1 cellular context compared by ENCODE assay signal in the genomic region with DNA sequence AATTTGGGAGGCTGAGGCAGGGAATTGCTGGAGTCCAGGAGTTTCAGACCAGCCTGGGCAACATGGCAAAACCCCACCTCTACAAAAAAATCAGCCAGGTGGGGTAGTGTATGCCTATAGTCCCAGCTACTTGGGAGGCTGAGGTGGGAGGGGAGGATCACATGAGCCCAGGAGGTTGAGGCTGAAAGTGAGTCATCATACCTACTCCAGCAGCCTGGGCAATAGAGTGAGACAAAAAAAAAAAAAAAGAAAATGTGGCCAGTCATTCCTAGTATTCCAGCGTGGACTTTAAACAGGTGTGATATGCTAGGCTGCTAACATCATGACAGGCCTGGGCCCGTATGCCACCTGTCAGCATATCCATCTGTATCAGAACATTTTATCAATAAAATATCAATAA.
TF ChIP-seq lines count a peak whose summit lies in the region.

No MANE protein-coding gene starts in this region.

TF ChIP-seq in HEK293, 187 proteins besides CTCF, POLR2A, EP300 and RAD21 (continued from another document):
- TF ChIP-seq ZNF138 (tag by site-specific recombination; IDR thresholded peaks at IDR 0.05; ENCODE audit: borderline replicate concordance): no peak
- TF ChIP-seq SCRT1 (tag by site-specific recombination; IDR thresholded peaks at IDR 0.05; ENCODE audit: borderline replicate concordance): 0 out of 2 replicates have a peak, but pooled peaks have one; percentile 13
- TF ChIP-seq, protein P1, sequence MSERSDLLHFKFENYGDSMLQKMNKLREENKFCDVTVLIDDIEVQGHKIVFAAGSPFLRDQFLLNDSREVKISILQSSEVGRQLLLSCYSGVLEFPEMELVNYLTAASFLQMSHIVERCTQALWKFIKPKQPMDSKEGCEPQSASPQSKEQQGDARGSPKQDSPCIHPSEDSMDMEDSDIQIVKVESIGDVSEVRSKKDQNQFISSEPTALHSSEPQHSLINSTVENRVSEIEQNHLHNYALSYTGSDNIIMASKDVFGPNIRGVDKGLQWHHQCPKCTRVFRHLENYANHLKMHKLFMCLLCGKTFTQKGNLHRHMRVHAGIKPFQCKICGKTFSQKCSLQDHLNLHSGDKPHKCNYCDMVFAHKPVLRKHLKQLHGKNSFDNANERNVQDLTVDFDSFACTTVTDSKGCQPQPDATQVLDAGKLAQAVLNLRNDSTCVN (tag by site-specific recombination; optimal IDR thresholded peaks at IDR 0.05): no peak
- no peak for TF ChIP-seq ZNF184 (tag by site-specific recombination; IDR thresholded peaks at IDR 0.05)
- 0 out of 2 replicates have a peak, but pooled peaks have one; percentile 41 for TF ChIP-seq WT1 (tag by site-specific recombination; IDR thresholded peaks at IDR 0.05)
- TF ChIP-seq ZNF776 (tag by site-specific recombination; IDR thresholded peaks at IDR 0.05; ENCODE audit: borderline replicate concordance): no peak
- TF ChIP-seq ZNF449 (tag by site-specific recombination; IDR thresholded peaks at IDR 0.05): no peak
- no peak for TF ChIP-seq ZNF585B (tag by site-specific recombination; IDR thresholded peaks at IDR 0.05)
- TF ChIP-seq ZNF362 (tag by site-specific recombination; IDR thresholded peaks at IDR 0.05): peak; percentile 88
- no peak for TF ChIP-seq ZNF366 (tag by site-specific recombination; conservative IDR thresholded peaks at IDR 0.05)
- no peak for TF ChIP-seq ZNF398 (tag by site-specific recombination; IDR thresholded peaks at IDR 0.05)
- no peak for TF ChIP-seq KLF16 (tag by site-specific recombination; IDR thresholded peaks at IDR 0.05)
- TF ChIP-seq, protein P2, sequence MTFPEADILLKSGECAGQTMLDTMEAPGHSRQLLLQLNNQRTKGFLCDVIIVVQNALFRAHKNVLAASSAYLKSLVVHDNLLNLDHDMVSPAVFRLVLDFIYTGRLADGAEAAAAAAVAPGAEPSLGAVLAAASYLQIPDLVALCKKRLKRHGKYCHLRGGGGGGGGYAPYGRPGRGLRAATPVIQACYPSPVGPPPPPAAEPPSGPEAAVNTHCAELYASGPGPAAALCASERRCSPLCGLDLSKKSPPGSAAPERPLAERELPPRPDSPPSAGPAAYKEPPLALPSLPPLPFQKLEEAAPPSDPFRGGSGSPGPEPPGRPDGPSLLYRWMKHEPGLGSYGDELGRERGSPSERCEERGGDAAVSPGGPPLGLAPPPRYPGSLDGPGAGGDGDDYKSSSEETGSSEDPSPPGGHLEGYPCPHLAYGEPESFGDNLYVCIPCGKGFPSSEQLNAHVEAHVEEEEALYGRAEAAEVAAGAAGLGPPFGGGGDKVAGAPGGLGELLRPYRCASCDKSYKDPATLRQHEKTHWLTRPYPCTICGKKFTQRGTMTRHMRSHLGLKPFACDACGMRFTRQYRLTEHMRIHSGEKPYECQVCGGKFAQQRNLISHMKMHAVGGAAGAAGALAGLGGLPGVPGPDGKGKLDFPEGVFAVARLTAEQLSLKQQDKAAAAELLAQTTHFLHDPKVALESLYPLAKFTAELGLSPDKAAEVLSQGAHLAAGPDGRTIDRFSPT (tag by site-specific recombination; IDR thresholded peaks at IDR 0.05): no peak
- no peak for TF ChIP-seq IKZF3 (tag by site-specific recombination; IDR thresholded peaks at IDR 0.05)
- TF ChIP-seq KLF9 (tag by site-specific recombination; IDR thresholded peaks at IDR 0.05; ENCODE audit: low read depth): no peak
- no peak for TF ChIP-seq FEZF1 (tag by site-specific recombination; IDR thresholded peaks at IDR 0.05)
- TF ChIP-seq ZNF2 (tag by site-specific recombination; IDR thresholded peaks at IDR 0.05): no peak
- no peak for TF ChIP-seq SCRT2 (tag by site-specific recombination; IDR thresholded peaks at IDR 0.05)
- no peak for TF ChIP-seq MZF1 (tag by site-specific recombination; IDR thresholded peaks at IDR 0.05; ENCODE audit: borderline replicate concordance)
